ENCODE assay signal across 1 cellular context in genomic region chr17:42101513-42102292, GRCh38.
TF ChIP-seq lines count a peak whose summit lies in the region.

No MANE protein-coding gene starts in this region.

TF ChIP-seq in SK-N-SH, 30 proteins besides CTCF, POLR2A, EP300 and RAD21 (continued from another document):
- no peak for TF ChIP-seq IRF3 (IDR thresholded peaks at IDR 0.05; ENCODE audit: low read depth, low read length)
- no peak for TF ChIP-seq RFX5 (IDR thresholded peaks at IDR 0.05; ENCODE audit: low read length)
- TF ChIP-seq SIN3A (IDR thresholded peaks at IDR 0.05; ENCODE audit: borderline replicate concordance, low read depth, low read length) = no peak
